In the genomic region with DNA sequence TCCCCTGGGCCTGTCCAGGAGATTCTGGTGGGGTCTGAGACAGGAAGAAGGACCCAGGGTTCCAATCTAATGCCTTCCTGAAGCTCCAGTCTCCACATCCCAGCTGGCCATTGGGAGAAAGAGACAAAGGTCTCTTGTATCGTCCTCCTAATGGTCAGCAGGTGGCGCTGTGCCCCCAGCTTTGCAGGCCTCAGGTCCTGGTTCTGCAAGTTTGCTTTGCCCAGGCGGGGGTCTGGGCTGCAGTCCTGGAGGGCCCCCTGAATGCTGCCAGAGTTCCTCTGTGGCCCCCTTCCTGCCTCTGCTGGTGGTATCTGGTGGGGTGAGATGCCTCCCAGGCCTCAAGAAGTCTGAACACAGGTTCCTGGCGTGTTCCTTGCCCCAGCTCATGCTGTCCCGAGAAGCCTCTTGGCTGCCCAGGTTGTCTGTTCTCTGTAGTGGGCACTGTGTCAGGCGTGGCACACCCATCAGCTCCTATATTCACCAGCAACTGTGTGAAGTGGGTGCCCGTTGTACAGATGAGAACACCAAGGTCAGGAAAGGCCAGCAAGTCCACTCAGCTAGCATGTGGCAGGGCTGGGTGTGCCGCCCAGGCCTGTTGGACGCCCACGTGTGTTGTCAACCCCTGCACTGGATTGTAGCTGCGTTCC, we compare ENCODE assay signal across 1 cellular context.
TF ChIP-seq lines count a peak whose summit lies in the region.

No MANE protein-coding gene starts in this region.

TF ChIP-seq in GM23338, 12 proteins besides CTCF, POLR2A, EP300 and RAD21 (continued from another document):
- TF ChIP-seq, protein P1, sequence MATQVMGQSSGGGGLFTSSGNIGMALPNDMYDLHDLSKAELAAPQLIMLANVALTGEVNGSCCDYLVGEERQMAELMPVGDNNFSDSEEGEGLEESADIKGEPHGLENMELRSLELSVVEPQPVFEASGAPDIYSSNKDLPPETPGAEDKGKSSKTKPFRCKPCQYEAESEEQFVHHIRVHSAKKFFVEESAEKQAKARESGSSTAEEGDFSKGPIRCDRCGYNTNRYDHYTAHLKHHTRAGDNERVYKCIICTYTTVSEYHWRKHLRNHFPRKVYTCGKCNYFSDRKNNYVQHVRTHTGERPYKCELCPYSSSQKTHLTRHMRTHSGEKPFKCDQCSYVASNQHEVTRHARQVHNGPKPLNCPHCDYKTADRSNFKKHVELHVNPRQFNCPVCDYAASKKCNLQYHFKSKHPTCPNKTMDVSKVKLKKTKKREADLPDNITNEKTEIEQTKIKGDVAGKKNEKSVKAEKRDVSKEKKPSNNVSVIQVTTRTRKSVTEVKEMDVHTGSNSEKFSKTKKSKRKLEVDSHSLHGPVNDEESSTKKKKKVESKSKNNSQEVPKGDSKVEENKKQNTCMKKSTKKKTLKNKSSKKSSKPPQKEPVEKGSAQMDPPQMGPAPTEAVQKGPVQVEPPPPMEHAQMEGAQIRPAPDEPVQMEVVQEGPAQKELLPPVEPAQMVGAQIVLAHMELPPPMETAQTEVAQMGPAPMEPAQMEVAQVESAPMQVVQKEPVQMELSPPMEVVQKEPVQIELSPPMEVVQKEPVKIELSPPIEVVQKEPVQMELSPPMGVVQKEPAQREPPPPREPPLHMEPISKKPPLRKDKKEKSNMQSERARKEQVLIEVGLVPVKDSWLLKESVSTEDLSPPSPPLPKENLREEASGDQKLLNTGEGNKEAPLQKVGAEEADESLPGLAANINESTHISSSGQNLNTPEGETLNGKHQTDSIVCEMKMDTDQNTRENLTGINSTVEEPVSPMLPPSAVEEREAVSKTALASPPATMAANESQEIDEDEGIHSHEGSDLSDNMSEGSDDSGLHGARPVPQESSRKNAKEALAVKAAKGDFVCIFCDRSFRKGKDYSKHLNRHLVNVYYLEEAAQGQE (IDR thresholded peaks at IDR 0.05; ENCODE audit: unreplicated experiment), result no peak
- TF ChIP-seq ZNF114 (CRISPR knock-in tag; IDR thresholded peaks at IDR 0.05) (no peak), NANOG (IDR thresholded peaks at IDR 0.05; ENCODE audit: borderline replicate concordance) (no peak), POLR2AphosphoS5 (IDR thresholded peaks at IDR 0.05; ENCODE audit: low read depth) (no peak), EZH2phosphoT487 (IDR thresholded peaks at IDR 0.05; ENCODE audit: unreplicated experiment) (no peak), STAT1 (IDR thresholded peaks at IDR 0.05; ENCODE audit: unreplicated experiment) (no peak), EZH2 (IDR thresholded peaks at IDR 0.05; ENCODE audit: low read depth, unreplicated experiment) (no peak)
- TF ChIP-seq, protein P2, sequence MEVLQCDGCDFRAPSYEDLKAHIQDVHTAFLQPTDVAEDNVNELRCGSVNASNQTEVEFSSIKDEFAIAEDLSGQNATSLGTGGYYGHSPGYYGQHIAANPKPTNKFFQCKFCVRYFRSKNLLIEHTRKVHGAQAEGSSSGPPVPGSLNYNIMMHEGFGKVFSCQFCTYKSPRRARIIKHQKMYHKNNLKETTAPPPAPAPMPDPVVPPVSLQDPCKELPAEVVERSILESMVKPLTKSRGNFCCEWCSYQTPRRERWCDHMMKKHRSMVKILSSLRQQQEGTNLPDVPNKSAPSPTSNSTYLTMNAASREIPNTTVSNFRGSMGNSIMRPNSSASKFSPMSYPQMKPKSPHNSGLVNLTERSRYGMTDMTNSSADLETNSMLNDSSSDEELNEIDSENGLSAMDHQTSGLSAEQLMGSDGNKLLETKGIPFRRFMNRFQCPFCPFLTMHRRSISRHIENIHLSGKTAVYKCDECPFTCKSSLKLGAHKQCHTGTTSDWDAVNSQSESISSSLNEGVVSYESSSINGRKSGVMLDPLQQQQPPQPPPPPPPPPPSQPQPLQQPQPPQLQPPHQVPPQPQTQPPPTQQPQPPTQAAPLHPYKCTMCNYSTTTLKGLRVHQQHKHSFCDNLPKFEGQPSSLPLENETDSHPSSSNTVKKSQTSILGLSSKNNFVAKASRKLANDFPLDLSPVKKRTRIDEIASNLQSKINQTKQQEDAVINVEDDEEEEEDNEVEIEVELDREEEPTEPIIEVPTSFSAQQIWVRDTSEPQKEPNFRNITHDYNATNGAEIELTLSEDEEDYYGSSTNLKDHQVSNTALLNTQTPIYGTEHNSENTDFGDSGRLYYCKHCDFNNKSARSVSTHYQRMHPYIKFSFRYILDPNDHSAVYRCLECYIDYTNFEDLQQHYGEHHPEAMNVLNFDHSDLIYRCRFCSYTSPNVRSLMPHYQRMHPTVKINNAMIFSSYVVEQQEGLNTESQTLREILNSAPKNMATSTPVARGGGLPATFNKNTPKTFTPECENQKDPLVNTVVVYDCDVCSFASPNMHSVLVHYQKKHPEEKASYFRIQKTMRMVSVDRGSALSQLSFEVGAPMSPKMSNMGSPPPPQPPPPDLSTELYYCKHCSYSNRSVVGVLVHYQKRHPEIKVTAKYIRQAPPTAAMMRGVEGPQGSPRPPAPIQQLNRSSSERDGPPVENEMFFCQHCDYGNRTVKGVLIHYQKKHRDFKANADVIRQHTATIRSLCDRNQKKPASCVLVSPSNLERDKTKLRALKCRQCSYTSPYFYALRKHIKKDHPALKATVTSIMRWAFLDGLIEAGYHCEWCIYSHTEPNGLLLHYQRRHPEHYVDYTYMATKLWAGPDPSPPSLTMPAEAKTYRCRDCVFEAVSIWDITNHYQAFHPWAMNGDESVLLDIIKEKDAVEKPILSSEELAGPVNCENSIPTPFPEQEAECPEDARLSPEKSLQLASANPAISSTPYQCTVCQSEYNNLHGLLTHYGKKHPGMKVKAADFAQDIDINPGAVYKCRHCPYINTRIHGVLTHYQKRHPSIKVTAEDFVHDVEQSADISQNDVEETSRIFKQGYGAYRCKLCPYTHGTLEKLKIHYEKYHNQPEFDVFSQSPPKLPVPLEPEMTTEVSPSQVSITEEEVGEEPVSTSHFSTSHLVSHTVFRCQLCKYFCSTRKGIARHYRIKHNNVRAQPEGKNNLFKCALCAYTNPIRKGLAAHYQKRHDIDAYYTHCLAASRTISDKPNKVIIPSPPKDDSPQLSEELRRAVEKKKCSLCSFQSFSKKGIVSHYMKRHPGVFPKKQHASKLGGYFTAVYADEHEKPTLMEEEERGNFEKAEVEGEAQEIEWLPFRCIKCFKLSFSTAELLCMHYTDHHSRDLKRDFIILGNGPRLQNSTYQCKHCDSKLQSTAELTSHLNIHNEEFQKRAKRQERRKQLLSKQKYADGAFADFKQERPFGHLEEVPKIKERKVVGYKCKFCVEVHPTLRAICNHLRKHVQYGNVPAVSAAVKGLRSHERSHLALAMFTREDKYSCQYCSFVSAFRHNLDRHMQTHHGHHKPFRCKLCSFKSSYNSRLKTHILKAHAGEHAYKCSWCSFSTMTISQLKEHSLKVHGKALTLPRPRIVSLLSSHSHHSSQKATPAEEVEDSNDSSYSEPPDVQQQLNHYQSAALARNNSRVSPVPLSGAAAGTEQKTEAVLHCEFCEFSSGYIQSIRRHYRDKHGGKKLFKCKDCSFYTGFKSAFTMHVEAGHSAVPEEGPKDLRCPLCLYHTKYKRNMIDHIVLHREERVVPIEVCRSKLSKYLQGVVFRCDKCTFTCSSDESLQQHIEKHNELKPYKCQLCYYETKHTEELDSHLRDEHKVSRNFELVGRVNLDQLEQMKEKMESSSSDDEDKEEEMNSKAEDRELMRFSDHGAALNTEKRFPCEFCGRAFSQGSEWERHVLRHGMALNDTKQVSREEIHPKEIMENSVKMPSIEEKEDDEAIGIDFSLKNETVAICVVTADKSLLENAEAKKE (CRISPR knock-in tag; IDR thresholded peaks at IDR 0.05), result no peak
TF ChIP-seq in GM23338: peak in this region for 0.
